ENCODE assay signal across 18 cellular contexts in the genomic region with DNA sequence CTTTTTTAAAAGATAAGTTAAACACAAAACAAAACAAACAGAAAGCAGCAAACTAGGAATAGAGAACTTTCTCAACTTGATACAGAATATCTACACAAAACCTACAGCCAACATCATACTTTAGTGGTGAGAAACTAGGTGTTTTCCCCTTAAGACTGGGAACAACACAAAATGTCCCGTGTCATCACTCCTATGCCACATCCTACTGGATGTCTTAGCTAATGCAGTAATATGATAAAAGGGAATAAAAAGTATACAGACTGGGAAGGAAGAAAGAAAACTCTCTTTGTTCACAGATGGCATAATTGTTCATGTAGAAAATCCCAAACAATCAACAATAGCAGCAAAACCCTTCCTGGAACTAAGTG. TPM values are rescaled to one million over a fixed set of nuclear protein-coding genes. Genes with fewer than 3 reads are reported as not detected.
DNase-seq lines count a peak whose midpoint lies in the region; ATAC-seq, FAIRE-seq and TF ChIP-seq lines count a peak whose summit lies in the region.
"Had no signal": no experiment of that assay in that cellular context is flagged by ENCODE, and none has a peak within 500 bp of the region (broad histone marks: within the 10 kb centered on the region; RNA-seq: fewer than 3 reads in every experiment).

No MANE protein-coding gene starts in this region.

- peak; percentile 39 for DNase-seq in bronchial epithelial cell (ENCODE audit: low read depth)
- peak; percentile 62 for DNase-seq in pons (ENCODE audit: low spot score)
- no peak for DNase-seq in NCI-H1417 (lab: John Stamatoyannopoulos, UW)
- DNase-seq in NCI-H446 treated with DMSO at 0.1 percent for 48 hours (lab: John Stamatoyannopoulos, UW) = no peak
- DNase-seq in NCI-H2196 (lab: John Stamatoyannopoulos, UW; ENCODE audit: unreplicated experiment) = no peak
- no peak for DNase-seq in hypothalamus (lab: John Stamatoyannopoulos, UW)
- DNase-seq: AML-193; CD4-positive, CD25-positive, alpha-beta regulatory T cell; H9; KBM-7; NCI-H1105; NCI-H1930; NCI-H2171; NCI-H510A treated with DMSO at 0.1 percent for 48 hours; SJCRH30 had no signal

- TF ChIP-seq CTCF in bronchial epithelial cell (IDR thresholded peaks at IDR 0.05; ENCODE audit: insufficient read depth, low read length, severe bottlenecking) = no peak

- ATAC-seq in GM21528 (IDR thresholded peaks at IDR 0.05; ENCODE audit: low FRiP score, unreplicated experiment) (peak; percentile 26), HG03025 (IDR thresholded peaks at IDR 0.05; ENCODE audit: low FRiP score, unreplicated experiment) (peak; percentile 14)

- no peaks in the 10 kb centered on the region for H3K36me3 ChIP-seq in bronchial epithelial cell (ENCODE audit: control insufficient read depth, insufficient read depth, low read length)
- H3K36me3 ChIP-seq: SJCRH30 had no signal

- no peak for FAIRE-seq in bronchial epithelial cell (lab: Jason Lieb, UNC)
- FAIRE-seq: GM12891 had no signal

- no peak overlapping the region for H3K4me3 ChIP-seq in bronchial epithelial cell (ENCODE audit: low read depth, low read length)
- H3K4me3 ChIP-seq: SJCRH30 had no signal

- no peaks in the 10 kb centered on the region for H3K27me3 ChIP-seq in bronchial epithelial cell (ENCODE audit: control insufficient read depth, insufficient read depth, low read length)
- H3K27me3 ChIP-seq: SJCRH30 had no signal

RNA-seq across cellular contexts. Expression of a gene that starts 45.9 kb away (rescaled TPM):
- total RNA-seq in bronchial epithelial cell = 6.5 and 6.8 TPM in 2 replicates

Comparison
In these comparisons a context has a peak if more than half of its experiments do, and no peak if none do; other contexts are left out.
1. DNase-seq: peak in bronchial epithelial cell (single experiment) and pons (single experiment); none in NCI-H1417 (0 of 3), NCI-H446 treated with DMSO at 0.1 percent for 48 hours (single experiment), NCI-H2196 (single experiment) and hypothalamus (0 of 51).